ENCODE assay signal across 2 cellular contexts in the genomic region with DNA sequence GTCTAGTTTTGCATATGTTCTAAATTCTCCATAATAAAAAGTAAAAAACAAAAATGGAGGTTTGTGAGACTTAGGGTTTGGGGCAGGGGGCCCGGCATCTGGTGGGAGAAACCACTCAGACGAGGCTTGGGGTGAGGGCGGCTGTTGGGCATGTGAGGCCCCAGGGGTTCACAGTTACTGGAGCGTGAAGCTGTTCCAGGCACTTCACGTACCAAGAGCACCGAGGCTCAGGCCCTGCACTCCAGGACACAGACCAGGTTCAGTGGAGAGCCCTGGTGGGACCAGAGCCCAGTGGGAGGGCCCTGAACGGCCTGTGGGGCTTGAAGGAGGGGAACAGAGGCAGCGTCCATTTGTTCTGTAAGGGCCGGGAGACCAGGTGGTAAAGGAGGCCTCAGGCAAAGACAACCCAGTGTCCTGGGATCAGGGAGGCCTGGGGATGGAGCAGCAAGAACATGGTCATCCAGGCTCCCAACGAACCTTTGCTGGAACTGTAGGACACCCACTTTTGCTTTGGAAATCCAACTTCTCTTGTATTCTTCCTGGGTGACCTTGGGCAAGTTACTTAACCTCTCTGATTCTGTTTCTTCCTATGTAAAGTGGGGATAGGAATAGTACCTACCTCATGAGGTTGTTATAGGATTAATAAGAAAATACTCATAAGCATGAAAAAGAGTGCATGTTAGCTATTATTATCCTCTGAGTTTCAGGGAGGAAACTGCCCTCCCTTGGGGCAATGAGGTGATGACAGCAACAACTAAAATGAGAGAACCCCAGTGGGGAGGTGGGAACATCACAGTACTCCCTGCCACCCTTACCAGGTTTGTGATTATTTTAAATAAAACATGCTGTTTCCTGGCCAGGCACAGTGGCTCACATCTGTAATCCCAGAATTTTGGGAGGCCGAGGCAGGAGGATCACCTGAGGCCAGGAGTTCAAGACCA.
A peak's percentile ranks its signal among the peaks of the same experiment; 100 is the strongest.
TF ChIP-seq lines count a peak whose summit lies in the region.

No MANE protein-coding gene starts in this region.

TF ChIP-seq in HepG2, 621 proteins besides CTCF, POLR2A, EP300 and RAD21:
- TF ChIP-seq, protein P1, sequence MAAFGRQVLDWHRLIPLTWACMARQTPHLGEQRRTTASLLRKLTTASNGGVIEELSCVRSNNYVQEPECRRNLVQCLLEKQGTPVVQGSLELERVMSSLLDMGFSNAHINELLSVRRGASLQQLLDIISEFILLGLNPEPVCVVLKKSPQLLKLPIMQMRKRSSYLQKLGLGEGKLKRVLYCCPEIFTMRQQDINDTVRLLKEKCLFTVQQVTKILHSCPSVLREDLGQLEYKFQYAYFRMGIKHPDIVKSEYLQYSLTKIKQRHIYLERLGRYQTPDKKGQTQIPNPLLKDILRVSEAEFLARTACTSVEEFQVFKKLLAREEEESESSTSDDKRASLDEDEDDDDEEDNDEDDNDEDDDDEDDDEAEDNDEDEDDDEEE (CRISPR knock-in tag; IDR thresholded peaks at IDR 0.05): no peak
- TF ChIP-seq, protein P2, sequence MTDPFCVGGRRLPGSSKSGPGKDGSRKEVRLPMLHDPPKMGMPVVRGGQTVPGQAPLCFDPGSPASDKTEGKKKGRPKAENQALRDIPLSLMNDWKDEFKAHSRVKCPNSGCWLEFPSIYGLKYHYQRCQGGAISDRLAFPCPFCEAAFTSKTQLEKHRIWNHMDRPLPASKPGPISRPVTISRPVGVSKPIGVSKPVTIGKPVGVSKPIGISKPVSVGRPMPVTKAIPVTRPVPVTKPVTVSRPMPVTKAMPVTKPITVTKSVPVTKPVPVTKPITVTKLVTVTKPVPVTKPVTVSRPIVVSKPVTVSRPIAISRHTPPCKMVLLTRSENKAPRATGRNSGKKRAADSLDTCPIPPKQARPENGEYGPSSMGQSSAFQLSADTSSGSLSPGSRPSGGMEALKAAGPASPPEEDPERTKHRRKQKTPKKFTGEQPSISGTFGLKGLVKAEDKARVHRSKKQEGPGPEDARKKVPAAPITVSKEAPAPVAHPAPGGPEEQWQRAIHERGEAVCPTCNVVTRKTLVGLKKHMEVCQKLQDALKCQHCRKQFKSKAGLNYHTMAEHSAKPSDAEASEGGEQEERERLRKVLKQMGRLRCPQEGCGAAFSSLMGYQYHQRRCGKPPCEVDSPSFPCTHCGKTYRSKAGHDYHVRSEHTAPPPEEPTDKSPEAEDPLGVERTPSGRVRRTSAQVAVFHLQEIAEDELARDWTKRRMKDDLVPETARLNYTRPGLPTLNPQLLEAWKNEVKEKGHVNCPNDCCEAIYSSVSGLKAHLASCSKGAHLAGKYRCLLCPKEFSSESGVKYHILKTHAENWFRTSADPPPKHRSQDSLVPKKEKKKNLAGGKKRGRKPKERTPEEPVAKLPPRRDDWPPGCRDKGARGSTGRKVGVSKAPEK (CRISPR knock-in tag; IDR thresholded peaks at IDR 0.05; ENCODE audit: borderline replicate concordance): no peak
- TF ChIP-seq MEIS2 (CRISPR knock-in tag; IDR thresholded peaks at IDR 0.05): no peak
- TF ChIP-seq HMG20A (CRISPR knock-in tag; IDR thresholded peaks at IDR 0.05; ENCODE audit: borderline replicate concordance): no peak
- no peak for TF ChIP-seq FOXP1 (IDR thresholded peaks at IDR 0.05)
- no peak for TF ChIP-seq FOXP1 (CRISPR knock-in tag; IDR thresholded peaks at IDR 0.05)
- TF ChIP-seq, protein P3, sequence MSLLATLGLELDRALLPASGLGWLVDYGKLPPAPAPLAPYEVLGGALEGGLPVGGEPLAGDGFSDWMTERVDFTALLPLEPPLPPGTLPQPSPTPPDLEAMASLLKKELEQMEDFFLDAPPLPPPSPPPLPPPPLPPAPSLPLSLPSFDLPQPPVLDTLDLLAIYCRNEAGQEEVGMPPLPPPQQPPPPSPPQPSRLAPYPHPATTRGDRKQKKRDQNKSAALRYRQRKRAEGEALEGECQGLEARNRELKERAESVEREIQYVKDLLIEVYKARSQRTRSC (CRISPR knock-in tag; IDR thresholded peaks at IDR 0.05; ENCODE audit: low read depth): no peak
- no peak for TF ChIP-seq TCF7L2 (IDR thresholded peaks at IDR 0.05; ENCODE audit: low read depth, low read length)
- TF ChIP-seq ZNF768 (CRISPR knock-in tag; IDR thresholded peaks at IDR 0.05): peak; percentile 69

TF ChIP-seq in K562, 482 proteins besides CTCF, POLR2A, EP300 and RAD21:
- TF ChIP-seq MEIS2 (IDR thresholded peaks at IDR 0.05; ENCODE audit: partially characterized antibody): no peak
- no peak for TF ChIP-seq XRCC4 (IDR thresholded peaks at IDR 0.05; ENCODE audit: extremely low read depth, insufficient read depth, insufficient read length)
- peak; percentile 83 for TF ChIP-seq RBM25 (IDR thresholded peaks at IDR 0.05; ENCODE audit: low read depth, low read length, severe bottlenecking)
- TF ChIP-seq KDM1A (IDR thresholded peaks at IDR 0.05): peak in 1 of 2 experiments; percentile 62; a peak in 2 of 4 replicates
- TF ChIP-seq ZFP36 (IDR thresholded peaks at IDR 0.05; ENCODE audit: low read depth, low read length, partially characterized antibody): peak; percentile 59
- TF ChIP-seq BCOR (IDR thresholded peaks at IDR 0.05): peak; percentile 76; the same call in 1 of the 2 replicates
